Comparison of ENCODE assay signal across 1 cellular context in genomic region chr19:56403764-56404704, GRCh38.
TF ChIP-seq lines count a peak whose summit lies in the region.

ZNF583 (plus strand) TSS chr19:56404332; CDS start chr19:56407115, 2,783 bp downstream.

TF ChIP-seq in HepG2, 621 proteins besides CTCF, POLR2A, EP300 and RAD21 (continued from another document and continues in another):
- TF ChIP-seq, protein P1, sequence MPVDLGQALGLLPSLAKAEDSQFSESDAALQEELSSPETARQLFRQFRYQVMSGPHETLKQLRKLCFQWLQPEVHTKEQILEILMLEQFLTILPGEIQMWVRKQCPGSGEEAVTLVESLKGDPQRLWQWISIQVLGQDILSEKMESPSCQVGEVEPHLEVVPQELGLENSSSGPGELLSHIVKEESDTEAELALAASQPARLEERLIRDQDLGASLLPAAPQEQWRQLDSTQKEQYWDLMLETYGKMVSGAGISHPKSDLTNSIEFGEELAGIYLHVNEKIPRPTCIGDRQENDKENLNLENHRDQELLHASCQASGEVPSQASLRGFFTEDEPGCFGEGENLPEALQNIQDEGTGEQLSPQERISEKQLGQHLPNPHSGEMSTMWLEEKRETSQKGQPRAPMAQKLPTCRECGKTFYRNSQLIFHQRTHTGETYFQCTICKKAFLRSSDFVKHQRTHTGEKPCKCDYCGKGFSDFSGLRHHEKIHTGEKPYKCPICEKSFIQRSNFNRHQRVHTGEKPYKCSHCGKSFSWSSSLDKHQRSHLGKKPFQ (CRISPR knock-in tag; IDR thresholded peaks at IDR 0.05; ENCODE audit: insufficient replicate concordance), result peak; percentile 56
- TF ChIP-seq KDM2A (CRISPR knock-in tag; IDR thresholded peaks at IDR 0.05; ENCODE audit: borderline replicate concordance, low read depth), result peak; percentile 80; the same call in 1 of the 2 replicates
- no peak for TF ChIP-seq NR2F1 (CRISPR knock-in tag; IDR thresholded peaks at IDR 0.05)
- TF ChIP-seq ZBTB40 (IDR thresholded peaks at IDR 0.05), result 0 out of 2 replicates have a peak, but pooled peaks have one; percentile 7
- TF ChIP-seq ZBTB40 (CRISPR knock-in tag; IDR thresholded peaks at IDR 0.05), result no peak
- peak; percentile 57; the same call in 1 of the 2 replicates for TF ChIP-seq KDM4B (CRISPR knock-in tag; IDR thresholded peaks at IDR 0.05)
- TF ChIP-seq KLF16 (CRISPR knock-in tag; IDR thresholded peaks at IDR 0.05), result peak in 1 of 2 experiments; percentile 45; a peak in 1 of 4 replicates
- peak; percentile 98 for TF ChIP-seq ZFY (CRISPR knock-in tag; IDR thresholded peaks at IDR 0.05)
- TF ChIP-seq, protein P2, sequence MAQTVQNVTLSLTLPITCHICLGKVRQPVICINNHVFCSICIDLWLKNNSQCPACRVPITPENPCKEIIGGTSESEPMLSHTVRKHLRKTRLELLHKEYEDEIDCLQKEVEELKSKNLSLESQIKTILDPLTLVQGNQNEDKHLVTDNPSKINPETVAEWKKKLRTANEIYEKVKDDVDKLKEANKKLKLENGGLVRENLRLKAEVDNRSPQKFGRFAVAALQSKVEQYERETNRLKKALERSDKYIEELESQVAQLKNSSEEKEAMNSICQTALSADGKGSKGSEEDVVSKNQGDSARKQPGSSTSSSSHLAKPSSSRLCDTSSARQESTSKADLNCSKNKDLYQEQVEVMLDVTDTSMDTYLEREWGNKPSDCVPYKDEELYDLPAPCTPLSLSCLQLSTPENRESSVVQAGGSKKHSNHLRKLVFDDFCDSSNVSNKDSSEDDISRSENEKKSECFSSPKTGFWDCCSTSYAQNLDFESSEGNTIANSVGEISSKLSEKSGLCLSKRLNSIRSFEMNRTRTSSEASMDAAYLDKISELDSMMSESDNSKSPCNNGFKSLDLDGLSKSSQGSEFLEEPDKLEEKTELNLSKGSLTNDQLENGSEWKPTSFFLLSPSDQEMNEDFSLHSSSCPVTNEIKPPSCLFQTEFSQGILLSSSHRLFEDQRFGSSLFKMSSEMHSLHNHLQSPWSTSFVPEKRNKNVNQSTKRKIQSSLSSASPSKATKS (CRISPR knock-in tag; IDR thresholded peaks at IDR 0.05), result no peak
- TF ChIP-seq, protein P3, sequence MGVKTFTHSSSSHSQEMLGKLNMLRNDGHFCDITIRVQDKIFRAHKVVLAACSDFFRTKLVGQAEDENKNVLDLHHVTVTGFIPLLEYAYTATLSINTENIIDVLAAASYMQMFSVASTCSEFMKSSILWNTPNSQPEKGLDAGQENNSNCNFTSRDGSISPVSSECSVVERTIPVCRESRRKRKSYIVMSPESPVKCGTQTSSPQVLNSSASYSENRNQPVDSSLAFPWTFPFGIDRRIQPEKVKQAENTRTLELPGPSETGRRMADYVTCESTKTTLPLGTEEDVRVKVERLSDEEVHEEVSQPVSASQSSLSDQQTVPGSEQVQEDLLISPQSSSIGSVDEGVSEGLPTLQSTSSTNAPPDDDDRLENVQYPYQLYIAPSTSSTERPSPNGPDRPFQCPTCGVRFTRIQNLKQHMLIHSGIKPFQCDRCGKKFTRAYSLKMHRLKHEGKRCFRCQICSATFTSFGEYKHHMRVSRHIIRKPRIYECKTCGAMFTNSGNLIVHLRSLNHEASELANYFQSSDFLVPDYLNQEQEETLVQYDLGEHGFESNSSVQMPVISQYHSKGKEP (CRISPR knock-in tag; IDR thresholded peaks at IDR 0.05), result no peak
- TF ChIP-seq, protein P4, sequence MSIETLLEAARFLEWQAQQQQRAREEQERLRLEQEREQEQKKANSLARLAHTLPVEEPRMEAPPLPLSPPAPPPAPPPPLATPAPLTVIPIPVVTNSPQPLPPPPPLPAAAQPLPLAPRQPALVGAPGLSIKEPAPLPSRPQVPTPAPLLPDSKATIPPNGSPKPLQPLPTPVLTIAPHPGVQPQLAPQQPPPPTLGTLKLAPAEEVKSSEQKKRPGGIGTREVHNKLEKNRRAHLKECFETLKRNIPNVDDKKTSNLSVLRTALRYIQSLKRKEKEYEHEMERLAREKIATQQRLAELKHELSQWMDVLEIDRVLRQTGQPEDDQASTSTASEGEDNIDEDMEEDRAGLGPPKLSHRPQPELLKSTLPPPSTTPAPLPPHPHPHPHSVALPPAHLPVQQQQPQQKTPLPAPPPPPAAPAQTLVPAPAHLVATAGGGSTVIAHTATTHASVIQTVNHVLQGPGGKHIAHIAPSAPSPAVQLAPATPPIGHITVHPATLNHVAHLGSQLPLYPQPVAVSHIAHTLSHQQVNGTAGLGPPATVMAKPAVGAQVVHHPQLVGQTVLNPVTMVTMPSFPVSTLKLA (IDR thresholded peaks at IDR 0.05), result peak; percentile 40; the same call in 1 of the 2 replicates
- peak; percentile 39; the same call in 1 of the 2 replicates for TF ChIP-seq ZBTB38 (CRISPR knock-in tag; IDR thresholded peaks at IDR 0.05)
- TF ChIP-seq ATM (IDR thresholded peaks at IDR 0.05; ENCODE audit: borderline replicate concordance), result no peak
- TF ChIP-seq ZNF652 (CRISPR knock-in tag; IDR thresholded peaks at IDR 0.05; ENCODE audit: borderline replicate concordance, low read depth), result no peak
- TF ChIP-seq SIN3A (IDR thresholded peaks at IDR 0.05; ENCODE audit: borderline replicate concordance, low read depth, low read length), result no peak
- peak; percentile 79 for TF ChIP-seq ARNT2 (CRISPR knock-in tag; IDR thresholded peaks at IDR 0.05; ENCODE audit: low read depth)
- no peak for TF ChIP-seq REPIN1 (CRISPR knock-in tag; IDR thresholded peaks at IDR 0.05; ENCODE audit: borderline replicate concordance, low read depth)
- no peak for TF ChIP-seq MLLT10 (CRISPR knock-in tag; IDR thresholded peaks at IDR 0.05)
- TF ChIP-seq PHF20 (CRISPR knock-in tag; IDR thresholded peaks at IDR 0.05), result peak; percentile 76
- 0 out of 2 replicates have a peak, but pooled peaks have one; percentile 13 for TF ChIP-seq ERF (CRISPR knock-in tag; IDR thresholded peaks at IDR 0.05)
- peak; percentile 71; the same call in 1 of the 2 replicates for TF ChIP-seq GATAD1 (CRISPR knock-in tag; IDR thresholded peaks at IDR 0.05)
- TF ChIP-seq SIX1 (CRISPR knock-in tag; IDR thresholded peaks at IDR 0.05; ENCODE audit: borderline replicate concordance), result no peak
- peak; percentile 20; the same call in 1 of the 2 replicates for TF ChIP-seq IKZF5 (CRISPR knock-in tag; IDR thresholded peaks at IDR 0.05)
- no peak for TF ChIP-seq SMYD3 (CRISPR knock-in tag; IDR thresholded peaks at IDR 0.05)
- TF ChIP-seq ZNF383 (CRISPR knock-in tag; IDR thresholded peaks at IDR 0.05; ENCODE audit: borderline replicate concordance), result no peak
- TF ChIP-seq ZNF687 (CRISPR knock-in tag; IDR thresholded peaks at IDR 0.05), result peak; percentile 88
- TF ChIP-seq GATA4 (IDR thresholded peaks at IDR 0.05; ENCODE audit: borderline replicate concordance, low read depth), result no peak
- 0 out of 2 replicates have a peak, but pooled peaks have one; percentile 38 for TF ChIP-seq HOXD1 (CRISPR knock-in tag; IDR thresholded peaks at IDR 0.05)
- no peak for TF ChIP-seq ZNF256 (CRISPR knock-in tag; conservative IDR thresholded peaks at IDR 0.05)
- peak; percentile 52; the same call in 1 of the 2 replicates for TF ChIP-seq ZNF430 (CRISPR knock-in tag; IDR thresholded peaks at IDR 0.05)
- peak; percentile 87 for TF ChIP-seq PHF8 (CRISPR knock-in tag; IDR thresholded peaks at IDR 0.05)
- no peak for TF ChIP-seq CREB1 (IDR thresholded peaks at IDR 0.05)
- no peak for TF ChIP-seq CREB1 (CRISPR knock-in tag; IDR thresholded peaks at IDR 0.05)
- peak; percentile 90; the same call in 1 of the 2 replicates for TF ChIP-seq SMAD1 (CRISPR knock-in tag; IDR thresholded peaks at IDR 0.05; ENCODE audit: borderline replicate concordance, low read depth)
- no peak for TF ChIP-seq MIXL1 (CRISPR knock-in tag; IDR thresholded peaks at IDR 0.05)
- TF ChIP-seq BCL3 (CRISPR knock-in tag; IDR thresholded peaks at IDR 0.05), result no peak
